ENCODE assay signal across 16 cellular contexts in the genomic region with DNA sequence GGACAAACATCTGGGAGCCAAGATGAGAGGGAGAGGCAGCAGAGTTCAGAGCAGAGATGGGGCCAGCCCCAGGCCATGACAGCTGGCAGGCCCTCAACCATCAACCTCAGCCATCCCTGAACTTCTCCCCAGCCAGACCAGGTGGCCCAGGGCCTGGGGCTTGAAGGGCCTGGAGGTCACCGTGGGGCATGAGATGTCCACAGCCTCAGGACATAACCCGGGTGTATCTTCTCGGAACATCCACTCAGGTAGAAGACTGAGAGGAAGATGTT. TPM values are rescaled to one million over a fixed set of nuclear protein-coding genes. Genes with fewer than 3 reads are reported as not detected.
DNase-seq lines count a peak whose midpoint lies in the region; ATAC-seq and TF ChIP-seq lines count a peak whose summit lies in the region.
"Had no signal": no experiment of that assay in that cellular context is flagged by ENCODE, and none has a peak within 500 bp of the region (broad histone marks: within the 10 kb centered on the region; RNA-seq: fewer than 3 reads in every experiment).

No MANE protein-coding gene starts in this region.

- intact Hi-C loops in cardiac septum (cut with DNase I): no loop called here
- intact Hi-C loops in naive thymus-derived CD4-positive, alpha-beta T cell (cut with micrococcal nuclease): no loop called here
- intact Hi-C loops in vagina (cut with DNase I): no loop called here

- no peaks in the 10 kb centered on the region for H3K36me3 Mint-ChIP-seq in activated naive CD8-positive, alpha-beta T cell treated with anti-CD3 and anti-CD28 coated beads for 36 hours
- no peaks in the 10 kb centered on the region for H3K36me3 Mint-ChIP-seq in naive thymus-derived CD4-positive, alpha-beta T cell

- H3K4me3 ChIP-seq in right atrium auricular region (no peak overlapping the region), vagina (no peak overlapping the region)
- H3K4me3 ChIP-seq in naive thymus-derived CD4-positive, alpha-beta T cell (ENCODE audit: low read length): no peak overlapping the region
- H3K4me3 ChIP-seq: body of pancreas had no signal

- peaks cover 0 to 37% of the 10 kb centered on the region in 2 donors for H3K4me1 ChIP-seq in right atrium auricular region
- peaks cover 23 to 39% of the 10 kb centered on the region in 2 donors for H3K4me1 ChIP-seq in naive thymus-derived CD4-positive, alpha-beta T cell (ENCODE audit: control insufficient read depth in 2 of 2, insufficient read depth in 2 of 2, low read length in 2 of 2)
- H3K4me1 ChIP-seq in vagina: peaks cover 33% of the 10 kb centered on the region

- TF ChIP-seq POLR2A in vagina (IDR thresholded peaks at IDR 0.05): no peak

- CTCF ChIA-PET in naive thymus-derived CD4-positive, alpha-beta T cell (lab: Charles Lee): no interaction called here

- H3K4me1 Mint-ChIP-seq in activated naive CD8-positive, alpha-beta T cell treated with anti-CD3 and anti-CD28 coated beads for 36 hours: peaks cover 23% of the 10 kb centered on the region
- H3K4me1 Mint-ChIP-seq in naive thymus-derived CD4-positive, alpha-beta T cell: peaks cover 22 to 64% (median 51%) of the 10 kb centered on the region in 7 donors

- H3K9me3 ChIP-seq in right atrium auricular region (no peaks in the 10 kb centered on the region), vagina (no peaks in the 10 kb centered on the region)
- no peaks in the 10 kb centered on the region for H3K9me3 ChIP-seq in naive thymus-derived CD4-positive, alpha-beta T cell (ENCODE audit: control insufficient read depth in 2 of 3, low read length in 3 of 3)
- H3K9me3 ChIP-seq: body of pancreas had no signal

- peak overlapping the region; percentile 92 for H3K27ac Mint-ChIP-seq in activated naive CD8-positive, alpha-beta T cell treated with anti-CD3 and anti-CD28 coated beads for 36 hours
- H3K27ac Mint-ChIP-seq in naive thymus-derived CD4-positive, alpha-beta T cell: peak overlapping the region; percentile 85 to 96 (median 91)

- H3K27ac ChIP-seq in right atrium auricular region: peak overlapping the region; percentile 56 to 84
- peak overlapping the region; percentile 81 for H3K27ac ChIP-seq in naive thymus-derived CD4-positive, alpha-beta T cell (ENCODE audit: low read depth, low read length)
- H3K27ac ChIP-seq in vagina: peak overlapping the region; percentile 83

- DNase-seq in right atrium auricular region (ENCODE audit: low spot score) (no peak), cardiac septum (ENCODE audit: low spot score) (no peak), vagina (ENCODE audit: extremely low spot score in 2 of 2) (no peak)
- DNase-seq in activated naive CD8-positive, alpha-beta T cell treated with anti-CD3 and anti-CD28 coated beads for 36 hours: no peak
- DNase-seq in naive thymus-derived CD4-positive, alpha-beta T cell: no peak
- DNase-seq: AML-193, body of pancreas, left colon, NCI-H1048, NCI-H446, T-helper 9 cell had no signal

- H3K4me3 Mint-ChIP-seq in activated naive CD8-positive, alpha-beta T cell treated with anti-CD3 and anti-CD28 coated beads for 36 hours: no peak overlapping the region
- peak overlapping the region in 4 of 10 donors; percentile 35 to 76 (median 70) for H3K4me3 Mint-ChIP-seq in naive thymus-derived CD4-positive, alpha-beta T cell

- no peaks in the 10 kb centered on the region for H3K27me3 Mint-ChIP-seq in activated naive CD8-positive, alpha-beta T cell treated with anti-CD3 and anti-CD28 coated beads for 36 hours
- H3K27me3 Mint-ChIP-seq in naive thymus-derived CD4-positive, alpha-beta T cell: no peaks in the 10 kb centered on the region

- no peak for ATAC-seq in naive thymus-derived CD4-positive, alpha-beta T cell
- no peak for ATAC-seq in GM18858 (IDR thresholded peaks at IDR 0.05; ENCODE audit: unreplicated experiment)
- no peak for ATAC-seq in GM21619 (IDR thresholded peaks at IDR 0.05; ENCODE audit: unreplicated experiment)
- no peak for ATAC-seq in HG03135 (IDR thresholded peaks at IDR 0.05; ENCODE audit: unreplicated experiment)
- ATAC-seq: body of pancreas, left colon had no signal

- no peaks in the 10 kb centered on the region for H3K27me3 ChIP-seq in right atrium auricular region
- H3K27me3 ChIP-seq in naive thymus-derived CD4-positive, alpha-beta T cell (ENCODE audit: control insufficient read depth in 2 of 2, insufficient read depth in 2 of 2, low read length in 2 of 2): no peaks in the 10 kb centered on the region
- no peaks in the 10 kb centered on the region for H3K27me3 ChIP-seq in vagina
- H3K27me3 ChIP-seq: body of pancreas had no signal

- no peaks in the 10 kb centered on the region for H3K9me3 Mint-ChIP-seq in activated naive CD8-positive, alpha-beta T cell treated with anti-CD3 and anti-CD28 coated beads for 36 hours
- peaks cover 0 to 1% (median 0%) of the 10 kb centered on the region in 11 donors for H3K9me3 Mint-ChIP-seq in naive thymus-derived CD4-positive, alpha-beta T cell

- H3K36me3 ChIP-seq in right atrium auricular region (no peaks in the 10 kb centered on the region), vagina (no peaks in the 10 kb centered on the region)
- H3K36me3 ChIP-seq in naive thymus-derived CD4-positive, alpha-beta T cell (ENCODE audit: control insufficient read depth in 2 of 3, insufficient read depth in 3 of 3, low read length in 3 of 3): no peaks in the 10 kb centered on the region

- POLR2A ChIA-PET in naive thymus-derived CD4-positive, alpha-beta T cell (lab: Charles Lee): interaction anchor here (0.7 to 3.3 kb wide), 3 partner anchors 11 to 217 kb away, joined by 4 to 21 read pairs (median 5); no protein-coding TSS in a partner anchor

- TF ChIP-seq CTCF in right atrium auricular region (IDR thresholded peaks at IDR 0.05) (no peak), vagina (IDR thresholded peaks at IDR 0.05) (no peak)

RNA-seq across cellular contexts. Expression of a gene that starts 12.4 kb away (rescaled TPM):
- total RNA-seq in right atrium auricular region (10 to 100 TPM; 78.4 to 79.8 TPM), cardiac septum (72.2 TPM), vagina (53.5 TPM)
- total RNA-seq in activated naive CD8-positive, alpha-beta T cell treated with anti-CD3 and anti-CD28 coated beads for 36 hours: 10 to 100 TPM; 10.9 to 11.4 TPM
- 10 to 100 TPM; 29.9 to 60.4 (median 45.1) TPM for total RNA-seq in naive thymus-derived CD4-positive, alpha-beta T cell
- 10 to 100 TPM; 21.4 to 40.7 TPM for polyA plus RNA-seq in naive thymus-derived CD4-positive, alpha-beta T cell

RNA-seq across cellular contexts. Expression of a gene that starts 17.6 kb away (rescaled TPM):
- total RNA-seq in right atrium auricular region (10 to 100 TPM in 1 of 2 donors, 1 to 10 TPM in 1; 7.5 to 23.1 TPM), cardiac septum (12.0 TPM), vagina (15.5 TPM)
- under 1 TPM; 0.25 to 0.36 TPM for total RNA-seq in activated naive CD8-positive, alpha-beta T cell treated with anti-CD3 and anti-CD28 coated beads for 36 hours
- total RNA-seq in naive thymus-derived CD4-positive, alpha-beta T cell: 100 to 1,000 TPM in 1 of 5 experiments, 10 to 100 TPM in 1, 1 to 10 TPM in 2, not detected in 1; 5.0 to 247 (median 17.8) TPM
- polyA plus RNA-seq in naive thymus-derived CD4-positive, alpha-beta T cell: under 1 TPM in 1 of 2 donors, not detected in 1; 0.27 TPM
- total RNA-seq: glomerular endothelial cell, HT-29 had no signal

RNA-seq across cellular contexts. Expression of a gene that starts 30.3 kb away (rescaled TPM):
- total RNA-seq in right atrium auricular region (100 to 1,000 TPM; 130 to 177 TPM), cardiac septum (132 TPM), vagina (89.6 TPM)
- 100 to 1,000 TPM; 168 to 176 TPM for total RNA-seq in activated naive CD8-positive, alpha-beta T cell treated with anti-CD3 and anti-CD28 coated beads for 36 hours
- 100 to 1,000 TPM in 1 of 5 experiments, 10 to 100 TPM in 4; 42.2 to 149 (median 51.3) TPM for total RNA-seq in naive thymus-derived CD4-positive, alpha-beta T cell
- 100 to 1,000 TPM; 106 to 128 TPM for polyA plus RNA-seq in naive thymus-derived CD4-positive, alpha-beta T cell

RNA-seq across cellular contexts. Expression of a gene that starts 43.5 kb away (rescaled TPM):
- total RNA-seq in right atrium auricular region (1,000 to 10,000 TPM in 1 of 2 donors, 100 to 1,000 TPM in 1; 797 to 1,210 TPM), cardiac septum (1,860 TPM), vagina (not detected)
- total RNA-seq in activated naive CD8-positive, alpha-beta T cell treated with anti-CD3 and anti-CD28 coated beads for 36 hours: not detected
- total RNA-seq in naive thymus-derived CD4-positive, alpha-beta T cell: under 1 TPM in 2 of 5 experiments, not detected in 3; 0.16 to 0.86 TPM
- not detected for polyA plus RNA-seq in naive thymus-derived CD4-positive, alpha-beta T cell
- total RNA-seq: body of pancreas, glomerular endothelial cell, HT-29, left colon had no signal

RNA-seq across cellular contexts. Expression of a gene that starts 53.0 kb away (rescaled TPM):
- total RNA-seq in right atrium auricular region (not detected), cardiac septum (3.7 TPM), vagina (not detected)
- under 1 TPM in 1 of 2 experiments, not detected in 1; 0.19 TPM for total RNA-seq in activated naive CD8-positive, alpha-beta T cell treated with anti-CD3 and anti-CD28 coated beads for 36 hours
- total RNA-seq in naive thymus-derived CD4-positive, alpha-beta T cell: 1 to 10 TPM in 4 of 5 experiments, under 1 TPM in 1; 0.99 to 1.7 (median 1.4) TPM
- not detected for polyA plus RNA-seq in naive thymus-derived CD4-positive, alpha-beta T cell
- total RNA-seq: body of pancreas, glomerular endothelial cell, HT-29 had no signal
